ENCODE assay signal across 1 cellular context in genomic region chr10:97043563-97043855, GRCh38.
TF ChIP-seq lines count a peak whose summit lies in the region.

No MANE protein-coding gene starts in this region.

TF ChIP-seq in IMR-90, 13 proteins besides CTCF, POLR2A, EP300 and RAD21:
- TF ChIP-seq MAZ (IDR thresholded peaks at IDR 0.05; ENCODE audit: borderline replicate concordance, low read depth, low read length) (no peak), RFX5 (IDR thresholded peaks at IDR 0.05; ENCODE audit: low read depth, low read length) (no peak)
